In genomic region chr2:20537423-20538307, GRCh38 we compare ENCODE assay signal across 1 cellular context.
TF ChIP-seq lines count a peak whose summit lies in the region.

No MANE protein-coding gene starts in this region.

TF ChIP-seq in HepG2, 621 proteins besides CTCF, POLR2A, EP300 and RAD21 (continued from another document and continues in another):
- TF ChIP-seq ZNF724P (CRISPR knock-in tag; IDR thresholded peaks at IDR 0.05; ENCODE audit: borderline replicate concordance) (0 out of 2 replicates have a peak, but pooled peaks have one; percentile 29), TFAP4 (IDR thresholded peaks at IDR 0.05; ENCODE audit: borderline replicate concordance, low read depth) (peak; percentile 92), FOXC1 (CRISPR knock-in tag; IDR thresholded peaks at IDR 0.05; ENCODE audit: borderline replicate concordance) (peak; percentile 43; the same call in 1 of the 2 replicates), ZBTB46 (CRISPR knock-in tag; IDR thresholded peaks at IDR 0.05; ENCODE audit: borderline replicate concordance) (no peak), NFE2L1 (CRISPR knock-in tag; IDR thresholded peaks at IDR 0.05; ENCODE audit: borderline replicate concordance) (peak; percentile 84; the same call in 1 of the 2 replicates), ZC3H13 (CRISPR knock-in tag; IDR thresholded peaks at IDR 0.05) (no peak), ZBTB34 (CRISPR knock-in tag; IDR thresholded peaks at IDR 0.05) (0 out of 2 replicates have a peak, but pooled peaks have one; percentile 14), KAT2B (IDR thresholded peaks at IDR 0.05; ENCODE audit: borderline replicate concordance, low read depth, low read length) (no peak), SNAPC5 (CRISPR knock-in tag; IDR thresholded peaks at IDR 0.05; ENCODE audit: borderline replicate concordance) (no peak), HOMEZ (CRISPR knock-in tag; IDR thresholded peaks at IDR 0.05; ENCODE audit: low read depth) (no peak), SRF (IDR thresholded peaks at IDR 0.05; ENCODE audit: low read depth, low read length) (no peak), RBM39 (IDR thresholded peaks at IDR 0.05; ENCODE audit: low read depth, low read length, poor library complexity, severe bottlenecking) (no peak), ZKSCAN1 (IDR thresholded peaks at IDR 0.05; ENCODE audit: low read length) (no peak), ZBTB49 (CRISPR knock-in tag; IDR thresholded peaks at IDR 0.05; ENCODE audit: borderline replicate concordance) (no peak), ZMYM3 (CRISPR knock-in tag; IDR thresholded peaks at IDR 0.05) (no peak), SP4 (CRISPR knock-in tag; IDR thresholded peaks at IDR 0.05) (no peak), POGZ (CRISPR knock-in tag; IDR thresholded peaks at IDR 0.05) (0 out of 2 replicates have a peak, but pooled peaks have one; percentile 41), RFX1 (IDR thresholded peaks at IDR 0.05) (no peak), ZNF263 (CRISPR knock-in tag; IDR thresholded peaks at IDR 0.05) (no peak), ZNF749 (CRISPR knock-in tag; IDR thresholded peaks at IDR 0.05; ENCODE audit: borderline replicate concordance) (no peak), SMYD3 (CRISPR knock-in tag; IDR thresholded peaks at IDR 0.05) (peak; percentile 44; the same call in 1 of the 2 replicates), ZNF281 (CRISPR knock-in tag; IDR thresholded peaks at IDR 0.05; ENCODE audit: borderline replicate concordance) (0 out of 2 replicates have a peak, but pooled peaks have one; percentile 8), ARNT (IDR thresholded peaks at IDR 0.05) (no peak)
- TF ChIP-seq, protein P1, sequence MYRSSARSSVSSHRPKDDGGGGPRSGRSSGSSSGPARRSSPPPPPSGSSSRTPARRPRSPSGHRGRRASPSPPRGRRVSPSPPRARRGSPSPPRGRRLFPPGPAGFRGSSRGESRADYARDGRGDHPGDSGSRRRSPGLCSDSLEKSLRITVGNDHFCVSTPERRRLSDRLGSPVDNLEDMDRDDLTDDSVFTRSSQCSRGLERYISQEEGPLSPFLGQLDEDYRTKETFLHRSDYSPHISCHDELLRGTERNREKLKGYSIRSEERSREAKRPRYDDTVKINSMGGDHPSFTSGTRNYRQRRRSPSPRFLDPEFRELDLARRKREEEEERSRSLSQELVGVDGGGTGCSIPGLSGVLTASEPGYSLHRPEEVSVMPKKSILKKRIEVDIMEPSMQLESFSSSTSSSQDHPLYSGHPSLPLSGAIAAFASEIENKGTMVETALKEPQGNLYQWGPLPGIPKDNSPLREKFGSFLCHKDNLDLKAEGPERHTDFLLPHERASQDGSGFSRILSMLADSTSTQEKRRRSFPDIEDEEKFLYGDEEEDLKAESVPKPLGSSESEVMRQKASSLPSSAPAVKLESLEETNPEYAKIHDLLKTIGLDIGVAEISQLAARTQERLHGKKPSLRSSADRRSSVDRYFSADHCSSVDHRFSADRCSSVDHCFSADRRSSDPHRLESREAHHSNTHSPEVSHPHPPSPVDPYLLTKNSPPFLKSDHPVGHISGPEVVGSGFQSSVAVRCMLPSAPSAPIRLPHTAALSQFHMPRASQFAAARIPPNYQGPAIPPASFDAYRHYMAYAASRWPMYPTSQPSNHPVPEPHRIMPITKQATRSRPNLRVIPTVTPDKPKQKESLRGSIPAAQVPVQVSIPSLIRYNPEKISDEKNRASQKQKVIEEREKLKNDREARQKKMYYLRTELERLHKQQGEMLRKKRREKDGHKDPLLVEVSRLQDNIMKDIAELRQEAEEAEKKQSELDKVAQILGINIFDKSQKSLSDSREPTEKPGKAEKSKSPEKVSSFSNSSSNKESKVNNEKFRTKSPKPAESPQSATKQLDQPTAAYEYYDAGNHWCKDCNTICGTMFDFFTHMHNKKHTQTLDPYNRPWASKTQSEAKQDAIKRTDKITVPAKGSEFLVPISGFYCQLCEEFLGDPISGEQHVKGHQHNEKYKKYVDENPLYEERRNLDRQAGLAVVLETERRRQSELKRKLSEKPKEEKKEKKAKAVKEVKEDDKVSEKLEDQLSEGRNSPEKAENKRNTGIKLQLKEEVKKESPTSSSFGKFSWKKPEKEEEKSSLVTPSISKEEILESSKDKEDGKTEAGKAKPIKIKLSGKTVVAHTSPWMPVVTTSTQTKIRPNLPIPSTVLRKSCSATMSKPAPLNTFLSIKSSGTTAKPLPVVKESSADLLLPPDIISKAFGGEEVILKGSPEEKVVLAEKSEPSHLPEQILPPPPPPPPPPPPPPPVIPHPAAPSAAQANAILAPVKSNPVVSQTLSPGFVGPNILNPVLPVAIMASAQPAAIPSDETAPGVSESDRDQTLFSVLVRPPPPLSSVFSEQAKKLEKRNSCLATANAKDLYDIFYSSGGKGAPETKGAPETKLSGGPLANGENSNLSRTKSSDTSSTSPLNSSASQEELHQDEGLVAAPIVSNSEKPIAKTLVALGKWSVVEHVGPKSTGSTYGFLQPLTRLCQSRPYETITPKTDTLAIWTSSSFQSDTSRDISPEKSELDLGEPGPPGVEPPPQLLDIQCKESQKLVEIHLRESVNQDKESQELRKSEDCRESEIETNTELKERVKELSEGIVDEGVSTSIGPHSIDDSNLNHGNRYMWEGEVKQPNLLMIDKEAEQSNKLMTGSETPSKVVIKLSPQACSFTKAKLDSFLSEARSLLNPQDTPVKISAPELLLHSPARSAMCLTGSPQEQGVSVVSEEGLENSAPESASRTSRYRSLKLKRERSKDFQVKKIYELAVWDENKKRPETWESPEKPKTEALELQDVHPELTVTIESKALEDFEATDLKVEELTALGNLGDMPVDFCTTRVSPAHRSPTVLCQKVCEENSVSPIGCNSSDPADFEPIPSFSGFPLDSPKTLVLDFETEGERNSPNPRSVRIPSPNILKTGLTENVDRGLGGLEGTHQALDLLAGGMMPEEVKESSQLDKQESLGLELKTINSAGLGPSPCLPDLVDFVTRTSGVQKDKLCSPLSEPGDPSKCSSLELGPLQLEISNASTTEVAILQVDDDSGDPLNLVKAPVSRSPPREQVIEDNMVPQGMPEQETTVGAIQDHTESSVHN (CRISPR knock-in tag; IDR thresholded peaks at IDR 0.05) = no peak
- TF ChIP-seq, protein P2, sequence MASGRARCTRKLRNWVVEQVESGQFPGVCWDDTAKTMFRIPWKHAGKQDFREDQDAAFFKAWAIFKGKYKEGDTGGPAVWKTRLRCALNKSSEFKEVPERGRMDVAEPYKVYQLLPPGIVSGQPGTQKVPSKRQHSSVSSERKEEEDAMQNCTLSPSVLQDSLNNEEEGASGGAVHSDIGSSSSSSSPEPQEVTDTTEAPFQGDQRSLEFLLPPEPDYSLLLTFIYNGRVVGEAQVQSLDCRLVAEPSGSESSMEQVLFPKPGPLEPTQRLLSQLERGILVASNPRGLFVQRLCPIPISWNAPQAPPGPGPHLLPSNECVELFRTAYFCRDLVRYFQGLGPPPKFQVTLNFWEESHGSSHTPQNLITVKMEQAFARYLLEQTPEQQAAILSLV (CRISPR knock-in tag; IDR thresholded peaks at IDR 0.05; ENCODE audit: borderline replicate concordance) = no peak
